In the genomic region with DNA sequence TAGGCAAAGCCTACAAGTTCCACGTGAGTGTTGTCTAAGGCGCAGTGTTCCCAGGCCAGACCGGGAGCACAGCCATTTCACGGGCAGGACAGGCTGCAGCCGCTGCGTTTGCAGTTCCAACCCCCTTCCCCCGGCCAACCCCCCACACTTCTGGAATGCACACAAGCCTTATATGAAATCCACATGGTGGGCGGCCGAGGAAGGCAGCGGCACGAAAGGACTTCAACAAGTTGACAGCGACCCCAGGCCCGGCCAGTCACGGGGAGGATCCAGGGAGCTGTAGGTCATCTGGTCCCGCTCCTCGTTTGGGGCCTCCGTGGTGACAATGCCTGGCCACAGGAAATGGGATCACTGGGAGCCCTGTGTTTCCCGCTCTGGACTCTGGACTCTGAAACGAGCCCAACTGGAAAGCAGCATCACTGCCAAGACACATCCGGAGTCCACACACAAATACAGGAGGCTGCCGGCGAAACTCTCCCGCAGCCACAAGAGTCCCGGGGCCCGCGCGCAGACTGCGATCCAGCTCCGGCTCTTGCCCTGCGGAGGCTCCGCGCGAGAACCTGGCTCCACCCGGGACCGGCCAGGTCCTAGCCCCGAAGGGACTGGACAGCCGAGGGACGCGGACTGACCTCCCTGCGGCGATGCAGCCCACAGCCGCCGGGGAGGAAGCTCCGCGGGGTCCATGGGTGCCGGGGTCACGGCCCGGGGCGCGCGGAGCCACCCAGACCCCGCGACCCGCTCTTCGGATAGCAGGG, we compare ENCODE assay signal across 8 cellular contexts. TPM values are rescaled to one million over a fixed set of nuclear protein-coding genes. Genes with fewer than 3 reads are reported as not detected.
DNase-seq lines count a peak whose midpoint lies in the region; ATAC-seq, FAIRE-seq and TF ChIP-seq lines count a peak whose summit lies in the region.

No MANE protein-coding gene starts in this region.

- TF ChIP-seq RAD21 in A549 (conservative IDR thresholded peaks at IDR 0.05 in 1 of 2, IDR thresholded peaks at IDR 0.05 in 1 of 2): no peak

- CTCF ChIA-PET in A549 (lab: Yijun Ruan, JAX): interaction anchor here (0.9 kb wide), 2 partner anchors 65 to 84 kb away, joined by 3 to 4 read pairs; no protein-coding TSS in a partner anchor

- TF ChIP-seq EP300 in A549 (IDR thresholded peaks at IDR 0.05): no peak

- no peak for TF ChIP-seq POLR2A in A549 (IDR thresholded peaks at IDR 0.05; ENCODE audit: low read length)
- TF ChIP-seq POLR2A in spleen (IDR thresholded peaks at IDR 0.05): no peak

- WGBS in A549 (ENCODE audit: missing lambda C conversion rate): 69% methylated on average over 16 of the region's 55 CpGs
- WGBS in spleen, 5 donors: 5 to 9% (median 7%) methylated on average over 34 to 55 of the region's 55 CpGs

- H3K27ac ChIP-seq in A549 (peak overlapping the region; percentile 64 to 81), spleen (peak overlapping the region; percentile 49 to 93 (median 88))

- H3K27me3 ChIP-seq in NT2/D1 (ENCODE audit: insufficient read depth, insufficient read length) (peaks cover 52% of the 10 kb centered on the region), kidney epithelial cell (ENCODE audit: control insufficient read depth, insufficient read depth, low read length) (peaks cover 13% of the 10 kb centered on the region), spleen (replicated peaks in 1 of 7) (peaks cover 0 to 40% (median 22%) of the 10 kb centered on the region in 7 donors)

- no peak for FAIRE-seq in A549 (lab: Jason Lieb, UNC)

- peak overlapping the region; percentile 91 for H3K9ac ChIP-seq in NT2/D1 (ENCODE audit: insufficient read length, low read depth)

- no peak for TF ChIP-seq CTCF in A549 (IDR thresholded peaks at IDR 0.05)
- TF ChIP-seq CTCF in kidney epithelial cell (IDR thresholded peaks at IDR 0.05; ENCODE audit: insufficient read depth, low read length, poor library complexity, severe bottlenecking): no peak
- TF ChIP-seq CTCF in spleen (IDR thresholded peaks at IDR 0.05 in 8 of 11, conservative IDR thresholded peaks at IDR 0.05 in 3 of 11): no peak

- ATAC-seq in A549 (peak; percentile 59 to 65), GM18511 (IDR thresholded peaks at IDR 0.05; ENCODE audit: unreplicated experiment) (peak; percentile 29)

- DNase-seq in A549 (ENCODE audit: low read depth in 1 of 2, low spot score in 1 of 2) (peak; percentile 36 to 43), NT2/D1 (ENCODE audit: low read depth, low spot score) (no peak), cerebellar cortex (ENCODE audit: low spot score) (peak; percentile 52), kidney epithelial cell (ENCODE audit: low read depth) (no peak), spleen (peak; percentile 83), NCI-H345 treated with DMSO at 0.1 percent for 48 hours (lab: John Stamatoyannopoulos, UW; ENCODE audit: unreplicated experiment) (no peak), OCI-M1 (lab: John Stamatoyannopoulos, UW) (no peak)

- H3K36me3 ChIP-seq in NT2/D1 (ENCODE audit: insufficient read depth, insufficient read length, low read length) (peaks cover 9% of the 10 kb centered on the region), kidney epithelial cell (ENCODE audit: control insufficient read depth, insufficient read depth, low read length) (no peaks in the 10 kb centered on the region), spleen (no peaks in the 10 kb centered on the region)

- H3K4me3 ChIP-seq in A549 (peak overlapping the region; percentile 74), NT2/D1 (ENCODE audit: insufficient read length, low read depth) (peak overlapping the region; percentile 84), kidney epithelial cell (ENCODE audit: low read depth, low read length) (peak overlapping the region; percentile 65), spleen (peak overlapping the region; percentile 52 to 82 (median 60))

- intact Hi-C loops in spleen (cut with DNase I; ENCODE audit: low total_unique reads): no loop called here

- H3K4me2 ChIP-seq in A549: peak overlapping the region; percentile 100

- H3K9me3 ChIP-seq in A549 (no peaks in the 10 kb centered on the region), NT2/D1 (ENCODE audit: insufficient read depth, low read length) (no peaks in the 10 kb centered on the region), spleen (no peaks in the 10 kb centered on the region)

- POLR2A ChIA-PET in A549 (lab: Yijun Ruan, JAX): no interaction called here

- 0 out of 3 replicates have a peak, but pooled peaks cover 5% of the 10 kb centered on the region for H3K4me1 ChIP-seq in A549
- H3K4me1 ChIP-seq in NT2/D1 (ENCODE audit: insufficient read depth, insufficient read length): peaks cover 4% of the 10 kb centered on the region
- H3K4me1 ChIP-seq in spleen: peaks cover 4 to 50% (median 39%) of the 10 kb centered on the region in 6 donors

TF ChIP-seq in A549, 52 proteins besides CTCF, POLR2A, EP300 and RAD21:
- TF ChIP-seq BHLHE40 (IDR thresholded peaks at IDR 0.05; ENCODE audit: low read depth, low read length) (no peak), CHD2 (IDR thresholded peaks at IDR 0.05; ENCODE audit: low read length, partially characterized antibody) (no peak), SREBF2 (IDR thresholded peaks at IDR 0.05) (no peak), RCOR1 (IDR thresholded peaks at IDR 0.05; ENCODE audit: low read depth, low read length) (no peak), TP53 (CRISPR knock-in tag; IDR thresholded peaks at IDR 0.05) (no peak), HOXA7 (CRISPR knock-in tag; IDR thresholded peaks at IDR 0.05) (no peak)
- TF ChIP-seq, protein P1, sequence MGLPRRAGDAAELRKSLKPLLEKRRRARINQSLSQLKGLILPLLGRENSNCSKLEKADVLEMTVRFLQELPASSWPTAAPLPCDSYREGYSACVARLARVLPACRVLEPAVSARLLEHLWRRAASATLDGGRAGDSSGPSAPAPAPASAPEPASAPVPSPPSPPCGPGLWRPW (IDR thresholded peaks at IDR 0.05): no peak
- TF ChIP-seq, protein P2, sequence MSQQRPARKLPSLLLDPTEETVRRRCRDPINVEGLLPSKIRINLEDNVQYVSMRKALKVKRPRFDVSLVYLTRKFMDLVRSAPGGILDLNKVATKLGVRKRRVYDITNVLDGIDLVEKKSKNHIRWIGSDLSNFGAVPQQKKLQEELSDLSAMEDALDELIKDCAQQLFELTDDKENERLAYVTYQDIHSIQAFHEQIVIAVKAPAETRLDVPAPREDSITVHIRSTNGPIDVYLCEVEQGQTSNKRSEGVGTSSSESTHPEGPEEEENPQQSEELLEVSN (IDR thresholded peaks at IDR 0.05; ENCODE audit: borderline replicate concordance, low read depth): peak; percentile 84
- TF ChIP-seq, protein P3, sequence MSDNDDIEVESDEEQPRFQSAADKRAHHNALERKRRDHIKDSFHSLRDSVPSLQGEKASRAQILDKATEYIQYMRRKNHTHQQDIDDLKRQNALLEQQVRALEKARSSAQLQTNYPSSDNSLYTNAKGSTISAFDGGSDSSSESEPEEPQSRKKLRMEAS (IDR thresholded peaks at IDR 0.05): peak; percentile 32; the same call in 1 of the 2 replicates

RNA-seq across cellular contexts. Expression of a gene that starts 0.8 kb away (rescaled TPM):
- 9.9 and 10.5 TPM in 2 replicates for polyA plus RNA-seq in A549 (2011; rRNA removed)
- polyA plus RNA-seq in A549 (2012; cell fraction: cytosol; rRNA removed): 3.9 and 5.0 TPM in 2 replicates
- 10.1 and 10.3 TPM in 2 replicates for polyA plus RNA-seq in A549 (2012; cell fraction: nucleus; rRNA removed)
- polyA plus RNA-seq in A549 (2017; fragmentation: RNase III; extraction: RNeasy Plus Mini Kit Qiagen cat#74134 plus additional on column Dnase treatment): 4.6 to 7.1 TPM (median 6.8 TPM) in 3 replicates
- polyA minus RNA-seq in A549 (2011; rRNA and poly(A)+ RNA removed): 12.1 and 12.3 TPM in 2 replicates
- 21.2 and 26.0 TPM in 2 replicates for total RNA-seq in kidney epithelial cell
- total RNA-seq in spleen: 100 to 1,000 TPM in 5 of 7 donors, 10 to 100 TPM in 2; 48.1 to 178 (median 101) TPM
- 10 to 100 TPM in 2 of 3 donors, 1 to 10 TPM in 1; 6.8 to 13.3 (median 12.9) TPM for polyA plus RNA-seq in spleen

Comparison
In these comparisons a context has a peak if more than half of its experiments do, and no peak if none do; other contexts are left out.
1. DNase-seq: peak in A549 (2 of 2), cerebellar cortex (single experiment) and spleen (single experiment); none in NT2/D1 (single experiment), kidney epithelial cell (single experiment), NCI-H345 treated with DMSO at 0.1 percent for 48 hours (single experiment) and OCI-M1 (single experiment).
2. Peak in every context shown above with its lines, with median percentiles within 50 percentile points of each other: H3K4me3 ChIP-seq.